In genomic region chr9:135992486-135993408, GRCh38 we compare ENCODE assay signal across 1 cellular context.
A peak's percentile ranks its signal among the peaks of the same experiment; 100 is the strongest.
TF ChIP-seq lines count a peak whose summit lies in the region.

No MANE protein-coding gene starts in this region.

TF ChIP-seq in HepG2, 621 proteins besides CTCF, POLR2A, EP300 and RAD21 (continued from another document and continues in another):
- TF ChIP-seq ZNF281 (CRISPR knock-in tag; IDR thresholded peaks at IDR 0.05; ENCODE audit: borderline replicate concordance) (peak; percentile 92), SMC3 (IDR thresholded peaks at IDR 0.05; ENCODE audit: low read length) (no peak), ZBTB10 (CRISPR knock-in tag; IDR thresholded peaks at IDR 0.05; ENCODE audit: borderline replicate concordance) (peak; percentile 64; the same call in 1 of the 2 replicates), FOXO4 (CRISPR knock-in tag; conservative IDR thresholded peaks at IDR 0.05) (no peak), ZBTB33 (CRISPR knock-in tag; IDR thresholded peaks at IDR 0.05) (0 out of 2 replicates have a peak, but pooled peaks have one; percentile 6), ZNF468 (CRISPR knock-in tag; IDR thresholded peaks at IDR 0.05) (no peak), NR0B2 (CRISPR knock-in tag; IDR thresholded peaks at IDR 0.05) (no peak; the same call in 1 of the 2 replicates), BRCA1 (CRISPR knock-in tag; IDR thresholded peaks at IDR 0.05) (no peak), GPN1 (CRISPR knock-in tag; IDR thresholded peaks at IDR 0.05; ENCODE audit: borderline replicate concordance) (0 out of 2 replicates have a peak, but pooled peaks have one; percentile 60), ZNF282 (IDR thresholded peaks at IDR 0.05; ENCODE audit: partially characterized antibody) (no peak), ATF1 (CRISPR knock-in tag; IDR thresholded peaks at IDR 0.05) (no peak), E2F1 (CRISPR knock-in tag; IDR thresholded peaks at IDR 0.05) (no peak), ZNF280D (CRISPR knock-in tag; IDR thresholded peaks at IDR 0.05) (no peak), TGIF2 (CRISPR knock-in tag; IDR thresholded peaks at IDR 0.05) (peak; percentile 52; the same call in 1 of the 2 replicates), DR1 (CRISPR knock-in tag; IDR thresholded peaks at IDR 0.05) (no peak), ZNF788 (CRISPR knock-in tag; IDR thresholded peaks at IDR 0.05; ENCODE audit: borderline replicate concordance) (peak; percentile 25; the same call in 1 of the 2 replicates), SP5 (CRISPR knock-in tag; IDR thresholded peaks at IDR 0.05; ENCODE audit: borderline replicate concordance, low read depth) (peak; percentile 96), MXD1 (CRISPR knock-in tag; IDR thresholded peaks at IDR 0.05) (peak; percentile 36; the same call in 1 of the 2 replicates), ZNF3 (CRISPR knock-in tag; IDR thresholded peaks at IDR 0.05) (no peak), MIER3 (CRISPR knock-in tag; IDR thresholded peaks at IDR 0.05; ENCODE audit: borderline replicate concordance) (peak; percentile 42; the same call in 1 of the 2 replicates), ZNF878 (CRISPR knock-in tag; IDR thresholded peaks at IDR 0.05) (peak; percentile 85), ZNF263 (CRISPR knock-in tag; IDR thresholded peaks at IDR 0.05) (peak; percentile 65), HNF1B (CRISPR knock-in tag; IDR thresholded peaks at IDR 0.05) (peak; percentile 76), ZBTB40 (IDR thresholded peaks at IDR 0.05) (no peak), ZBTB40 (CRISPR knock-in tag; IDR thresholded peaks at IDR 0.05) (peak; percentile 59; the same call in 1 of the 2 replicates)
